ENCODE assay signal across 8 cellular contexts in the genomic region with DNA sequence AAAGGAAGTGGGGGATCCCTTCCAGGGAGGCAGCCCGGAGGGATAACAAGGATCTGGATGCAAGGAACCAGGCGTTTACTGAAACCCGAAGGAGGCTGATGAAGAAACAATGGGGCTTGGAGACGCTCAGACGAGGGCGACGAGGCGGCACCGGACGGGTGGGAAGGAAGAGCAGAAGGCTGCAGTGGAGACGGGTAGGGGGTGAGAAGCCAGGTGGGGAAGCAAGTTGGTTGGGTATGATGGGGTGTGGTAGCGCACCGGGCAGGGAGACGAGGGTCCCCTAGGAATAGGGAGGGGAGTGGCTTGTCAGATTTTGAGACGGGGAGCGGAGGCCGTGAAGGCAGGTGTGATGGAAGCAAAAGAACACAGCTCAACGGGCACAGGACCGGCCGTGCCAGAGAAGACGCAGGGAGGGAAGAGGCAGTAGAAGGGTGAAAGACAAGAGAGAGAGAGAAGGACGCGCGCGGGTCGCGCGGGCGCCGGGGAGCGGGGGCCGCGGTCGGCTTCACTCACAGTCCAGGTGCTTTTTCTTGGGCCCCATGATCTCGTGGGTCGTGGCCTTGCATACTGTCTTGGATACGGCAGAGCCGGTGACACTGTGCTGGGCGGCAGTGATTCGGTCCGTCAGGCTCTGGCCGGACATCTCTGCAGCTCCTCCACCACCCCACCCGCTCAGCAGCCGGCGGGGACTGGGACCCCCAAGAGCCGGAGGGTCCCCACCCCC. TPM values are rescaled to one million over a fixed set of nuclear protein-coding genes. Genes with fewer than 3 reads are reported as not detected.
DNase-seq lines count a peak whose midpoint lies in the region; ATAC-seq and TF ChIP-seq lines count a peak whose summit lies in the region.

No MANE protein-coding gene starts in this region.

- peak overlapping the region; percentile 82 for H3K9ac ChIP-seq in SK-N-MC (ENCODE audit: insufficient read length)

- H3K36me3 ChIP-seq in SK-N-MC (ENCODE audit: insufficient read depth, low read length) (no peaks in the 10 kb centered on the region), hepatocyte (replicated peaks; ENCODE audit: insufficient read depth, low read depth) (no peaks in the 10 kb centered on the region)

- WGBS in hepatocyte (ENCODE audit: low lambda C conversion rate, missing lambda C conversion rate), result under 1% methylated on average over 32 of the region's 46 CpGs

- peak overlapping the region; percentile 41 for H2AFZ ChIP-seq in hepatocyte

- peak overlapping the region; percentile 84 for H3K27ac ChIP-seq in C4-2B
- H3K27ac ChIP-seq in SK-N-MC, result peak overlapping the region; percentile 32; the same call in 1 of the 2 replicates
- H3K27ac ChIP-seq in hepatocyte, result peak overlapping the region; percentile 96

- H3K9me3 ChIP-seq in SK-N-MC (ENCODE audit: low read depth, low read length), result no peaks in the 10 kb centered on the region
- no peaks in the 10 kb centered on the region for H3K9me3 ChIP-seq in hepatocyte (ENCODE audit: low read depth)

- H3K4me2 ChIP-seq in hepatocyte, result peak overlapping the region; percentile 72

- peak; percentile 17 for ATAC-seq in HG03354 (IDR thresholded peaks at IDR 0.05; ENCODE audit: poor library complexity, severe bottlenecking, unreplicated experiment)

- no peak for DNase-seq in SK-N-MC (ENCODE audit: low read depth, low spot score)
- peak in 32 of 56 donors; percentile 16 to 71 (median 48) for DNase-seq in amygdala (lab: John Stamatoyannopoulos, UW)
- DNase-seq in hepatocyte (ENCODE audit: low spot score), result peak; percentile 40
- DNase-seq in retina, result peak; percentile 83
- no peak for DNase-seq in epidermal melanocyte (ENCODE audit: insufficient read length, low spot score)

- H3K79me2 ChIP-seq in hepatocyte, result peaks cover 55% of the 10 kb centered on the region

- no peaks in the 10 kb centered on the region for H3K9me2 ChIP-seq in hepatocyte (replicated peaks; ENCODE audit: insufficient read depth)

- peak; percentile 41 for TF ChIP-seq POLR2A in GM19193 (IDR thresholded peaks at IDR 0.05; ENCODE audit: extremely low read depth, insufficient read depth, insufficient read length)

- peaks cover 28% of the 10 kb centered on the region for H3K4me1 ChIP-seq in hepatocyte (ENCODE audit: insufficient read depth)

- peaks cover 46% of the 10 kb centered on the region for H4K20me1 ChIP-seq in hepatocyte (ENCODE audit: insufficient read depth, poor library complexity, severe bottlenecking)

- H3K4me3 ChIP-seq in SK-N-MC (peak overlapping the region; percentile 85), hepatocyte (peak overlapping the region; percentile 30)

- H3K27me3 ChIP-seq in hepatocyte, result no peaks in the 10 kb centered on the region

- TF ChIP-seq CTCF in C4-2B (conservative IDR thresholded peaks at IDR 0.05), result no peak
- no peak for TF ChIP-seq CTCF in hepatocyte (IDR thresholded peaks at IDR 0.05; ENCODE audit: poor library complexity)

RNA-seq across cellular contexts. Expression of gene PICALM, which starts 0.6 kb away (rescaled TPM):
- 197 and 248 TPM in 2 replicates for total RNA-seq in hepatocyte
- polyA plus RNA-seq in hepatocyte, result 46.4 and 47.7 TPM in 2 replicates

Comparison
In these comparisons a context has a peak if more than half of its experiments do, and no peak if none do; other contexts are left out.
1. H3K27ac ChIP-seq: peak in every context shown above with its lines; median percentile 96 in hepatocyte; 84 in C4-2B; 32 in SK-N-MC.
2. DNase-seq: peak in amygdala (32 of 56), hepatocyte (single experiment) and retina (single experiment); none in SK-N-MC (single experiment) and epidermal melanocyte (single experiment).